In genomic region chr3:191269289-191270085, GRCh38 we compare ENCODE assay signal across 10 cellular contexts. TPM values are rescaled to one million over a fixed set of nuclear protein-coding genes. Genes with fewer than 3 reads are reported as not detected.
A peak's percentile ranks its signal among the peaks of the same experiment; 100 is the strongest.
DNase-seq lines count a peak whose midpoint lies in the region; ATAC-seq and FAIRE-seq lines count a peak whose summit lies in the region.
"Had no signal": no experiment of that assay in that cellular context is flagged by ENCODE, and none has a peak within 500 bp of the region (broad histone marks: within the 10 kb centered on the region; RNA-seq: fewer than 3 reads in every experiment).

No MANE protein-coding gene starts in this region.

- FAIRE-seq in urothelium cell line (lab: Jason Lieb, UNC): no peak

- ATAC-seq in GM18502 (IDR thresholded peaks at IDR 0.05; ENCODE audit: poor library complexity, unreplicated experiment) (peak; percentile 72), GM21390 (IDR thresholded peaks at IDR 0.05; ENCODE audit: unreplicated experiment) (peak; percentile 71), HG03066 (IDR thresholded peaks at IDR 0.05; ENCODE audit: low read depth, unreplicated experiment) (peak; percentile 63)

- peak; percentile 66 for DNase-seq in RPMI7951 (ENCODE audit: low read depth)
- no peak for DNase-seq in HPDE6-E6E7 (ENCODE audit: extremely low spot score)
- DNase-seq in urothelium cell line (ENCODE audit: low spot score): no peak
- no peak for DNase-seq in T-helper 2 cell
- no peak for DNase-seq in GM03348 (ENCODE audit: low spot score)
- DNase-seq: activated naive CD4-positive, alpha-beta T cell treated with Interleukin-2 at 50 U/mL for 16 hours; dorsolateral prefrontal cortex had no signal

RNA-seq across cellular contexts. Expression of gene CCDC50, which starts 59.7 kb away (rescaled TPM):
- 85.1 and 92.8 TPM in 2 replicates for total RNA-seq in RPMI7951 (2014; rRNA removed; shearing (Covaris generic))
